In the genomic region with DNA sequence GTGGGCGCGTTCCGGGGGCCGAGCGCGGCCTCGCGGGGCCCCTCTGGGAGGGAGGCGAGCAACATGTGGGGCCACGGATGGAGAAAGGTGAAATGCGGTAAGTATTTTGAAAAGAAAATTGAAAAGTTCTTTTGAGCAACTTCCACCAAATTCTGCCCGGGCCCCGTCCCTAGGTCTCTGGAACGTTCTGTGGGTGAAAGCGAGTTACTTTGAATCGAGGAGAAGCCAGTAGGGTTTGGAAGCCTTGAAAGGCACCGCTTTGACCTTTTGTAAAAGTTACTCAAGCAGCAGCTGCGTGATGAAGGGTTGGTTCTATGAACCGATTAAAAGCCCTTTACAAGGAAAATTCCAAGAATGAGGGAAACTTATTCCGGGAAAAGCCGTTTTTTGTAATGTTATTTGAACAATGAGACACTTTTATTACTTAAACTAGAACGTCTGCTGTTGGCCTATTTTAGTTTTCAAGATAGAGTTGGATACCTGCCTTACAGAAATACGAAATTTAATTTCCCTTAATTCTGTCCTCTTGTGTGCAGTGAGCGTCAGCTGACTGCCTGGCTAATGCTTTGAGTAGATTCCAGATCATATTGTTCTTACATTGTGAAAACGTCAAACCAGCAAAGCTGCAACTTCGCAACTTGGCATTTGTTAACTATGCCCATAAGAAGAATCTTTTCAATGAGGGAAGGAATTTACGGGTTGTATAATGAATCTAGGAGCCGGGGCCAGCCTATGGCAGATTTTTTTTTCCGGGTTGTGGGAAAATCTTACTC, we compare ENCODE assay signal across 8 cellular contexts.
A peak's percentile ranks its signal among the peaks of the same experiment; 100 is the strongest.
DNase-seq lines count a peak whose midpoint lies in the region; ATAC-seq lines count a peak whose summit lies in the region.

No MANE protein-coding gene starts in this region.

- DNase-seq in AG08395 (ENCODE audit: low spot score) (peak; percentile 38), NCI-H748 (lab: John Stamatoyannopoulos, UW; ENCODE audit: unreplicated experiment) (peak; percentile 19), cerebellar cortex (ENCODE audit: low spot score) (peak; percentile 37), COLO668 (lab: John Stamatoyannopoulos, UW; ENCODE audit: unreplicated experiment) (no peak), GOT3 (lab: John Stamatoyannopoulos, UW) (no peak)
- DNase-seq in stimulated activated naive B cell treated with anti-CD40 and anti-IgM and Interleukin-4, amounts not matched to agents 10 μg/mL and 1 μg/mL and 100 μg/mL, for 72 hours: no peak

- peak overlapping the region; percentile 63 for H3K27ac ChIP-seq in layer of hippocampus (ENCODE audit: low read depth, low read length)

- peak overlapping the region; percentile 93 for H3K27ac Mint-ChIP-seq in stimulated activated naive B cell treated with anti-CD40 and anti-IgM and Interleukin-4, amounts not matched to agents 10 μg/mL and 1 μg/mL and 100 μg/mL, for 72 hours

- H3K4me3 Mint-ChIP-seq in stimulated activated naive B cell treated with anti-CD40 and anti-IgM and Interleukin-4, amounts not matched to agents 10 μg/mL and 1 μg/mL and 100 μg/mL, for 72 hours: peak overlapping the region; percentile 92 to 97

- H3K27me3 Mint-ChIP-seq in stimulated activated naive B cell treated with anti-CD40 and anti-IgM and Interleukin-4, amounts not matched to agents 10 μg/mL and 1 μg/mL and 100 μg/mL, for 72 hours: peaks cover 0 to 13% of the 10 kb centered on the region in 2 donors

- peaks cover 10 to 30% of the 10 kb centered on the region in 2 donors for H3K36me3 Mint-ChIP-seq in stimulated activated naive B cell treated with anti-CD40 and anti-IgM and Interleukin-4, amounts not matched to agents 10 μg/mL and 1 μg/mL and 100 μg/mL, for 72 hours

- peak; percentile 25 for ATAC-seq in GM18867 (IDR thresholded peaks at IDR 0.05; ENCODE audit: unreplicated experiment)
- ATAC-seq in stimulated activated naive B cell treated with anti-CD40 and anti-IgM and Interleukin-4, amounts not matched to agents 10 μg/mL and 1 μg/mL and 100 μg/mL, for 72 hours (replicated peaks): peak; percentile 14 to 21

- H3K27me3 ChIP-seq in layer of hippocampus (ENCODE audit: control insufficient read depth, insufficient read depth, low read length): no peaks in the 10 kb centered on the region

- peaks cover 8 to 28% of the 10 kb centered on the region in 2 donors for H3K4me1 Mint-ChIP-seq in stimulated activated naive B cell treated with anti-CD40 and anti-IgM and Interleukin-4, amounts not matched to agents 10 μg/mL and 1 μg/mL and 100 μg/mL, for 72 hours

- no peaks in the 10 kb centered on the region for H3K9me3 Mint-ChIP-seq in stimulated activated naive B cell treated with anti-CD40 and anti-IgM and Interleukin-4, amounts not matched to agents 10 μg/mL and 1 μg/mL and 100 μg/mL, for 72 hours

Comparison
In these comparisons a context has a peak if more than half of its experiments do, and no peak if none do; other contexts are left out.
1. DNase-seq: peak in AG08395 (single experiment), NCI-H748 (single experiment) and cerebellar cortex (single experiment); none in stimulated activated naive B cell treated with anti-CD40 and anti-IgM and Interleukin-4, amounts not matched to agents 10 μg/mL and 1 μg/mL and 100 μg/mL, for 72 hours (single experiment), COLO668 (single experiment) and GOT3 (single experiment).